In the genomic region with DNA sequence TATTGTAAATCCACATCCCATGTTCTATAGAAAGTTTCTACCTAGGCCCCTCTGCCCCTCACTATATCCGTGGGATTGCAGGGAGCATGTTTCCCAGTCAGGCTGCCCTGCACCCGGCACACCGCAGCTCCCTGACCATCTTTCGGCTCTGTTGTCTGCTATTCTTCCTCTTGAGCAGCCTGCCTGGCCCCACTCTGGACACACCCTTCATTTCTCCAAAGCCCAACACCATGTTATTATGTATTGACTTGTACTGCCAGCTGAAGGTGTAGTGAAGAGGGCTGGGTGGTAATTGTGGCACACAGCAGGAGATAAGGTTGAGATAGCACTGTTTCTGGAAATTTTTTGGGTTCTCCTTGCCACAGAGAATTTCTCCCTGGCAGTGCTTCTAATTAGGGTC, we compare ENCODE assay signal across 26 cellular contexts. TPM values are rescaled to one million over a fixed set of nuclear protein-coding genes. Genes with fewer than 3 reads are reported as not detected.
"Had no signal": no experiment of that assay in that cellular context is flagged by ENCODE, and none has a peak within 500 bp of the region (broad histone marks: within the 10 kb centered on the region; RNA-seq: fewer than 3 reads in every experiment).

No MANE protein-coding gene starts in this region.

- ATAC-seq: activated CD8-positive, alpha-beta memory T cell treated with anti-CD3 and anti-CD28 coated beads, Interleukin-2, amount 10 ng/mL, durations not matched to agents 7 days and 5 days; activated CD8-positive, alpha-beta T cell treated with anti-CD3 and anti-CD28 coated beads for 36 hours; activated naive CD8-positive, alpha-beta T cell treated with anti-CD3 and anti-CD28 coated beads, Interleukin-2, amount 50 U/mL, for 24 hours; left ventricle myocardium superior; naive thymus-derived CD4-positive, alpha-beta T cell; pancreas; stimulated activated naive CD8-positive, alpha-beta T cell treated with anti-CD3 and anti-CD28 coated beads, Interleukin-15, Interleukin-2, amounts not matched to agents 100 U/mL and 50 U/mL, for 24 hours; T-cell had no signal

- H3K4me3 ChIP-seq: breast epithelium, esophagus squamous epithelium, pancreas, prostate gland, sigmoid colon, smooth muscle cell, testis, vagina had no signal

- DNase-seq: activated B cell treated with CpG ODN at 0.5 μM for 24 hours; activated CD4-positive, alpha-beta T cell treated with anti-CD3 and anti-CD28 coated beads, Interleukin-2, amount 50 U/mL, for 1 hour; activated CD8-positive, alpha-beta memory T cell treated with anti-CD3 and anti-CD28 coated beads, Interleukin-2, amount 10 ng/mL, durations not matched to agents 7 days and 5 days; activated CD8-positive, alpha-beta T cell treated with anti-CD3 and anti-CD28 coated beads for 36 hours; activated naive CD8-positive, alpha-beta T cell treated with anti-CD3 and anti-CD28 coated beads, Interleukin-2, amount 50 U/mL, for 24 hours; activated T-cell treated with anti-CD3 and anti-CD28 coated beads, Interleukin-2, amount 50 U/mL, for 48 hours; amygdala; central memory CD4-positive, alpha-beta T cell; esophagus squamous epithelium; left ventricle myocardium superior; mammary epithelial cell; naive thymus-derived CD4-positive, alpha-beta T cell; nucleus accumbens; pancreas; retina; sigmoid colon; stimulated activated CD4-positive, alpha-beta T cell treated with anti-CD3 and anti-CD28 coated beads, Interleukin-2, amount 100 ng/mL, for 48 hours; stimulated activated naive CD8-positive, alpha-beta T cell treated with anti-CD3 and anti-CD28 coated beads, Interleukin-15, Interleukin-2, amounts not matched to agents 100 U/mL and 50 U/mL, for 24 hours; T-cell; testis; trophoblast cell had no signal

- H3K9me3 ChIP-seq: pancreas, prostate gland, testis had no signal

- H3K4me1 ChIP-seq: breast epithelium, esophagus squamous epithelium, pancreas, prostate gland, sigmoid colon, testis, vagina had no signal

- H3K36me3 ChIP-seq: breast epithelium, pancreas, prostate gland, vagina had no signal

- H3K27ac ChIP-seq: breast epithelium, esophagus squamous epithelium, pancreas, prostate gland, sigmoid colon, testis, vagina had no signal

- H3K27me3 ChIP-seq: breast epithelium, esophagus squamous epithelium, pancreas, sigmoid colon, testis, vagina had no signal

- H3K4me2 ChIP-seq: smooth muscle cell had no signal

RNA-seq across cellular contexts. Expression of gene LRMDA, which starts 9.8 kb away (rescaled TPM):
- total RNA-seq: activated B cell treated with CpG ODN at 0.5 μM for 24 hours; activated CD8-positive, alpha-beta memory T cell treated with anti-CD3 and anti-CD28 coated beads, Interleukin-2, amount 10 ng/mL, durations not matched to agents 7 days and 5 days; activated CD8-positive, alpha-beta T cell treated with anti-CD3 and anti-CD28 coated beads for 36 hours; activated T-helper 2 cell treated with anti-CD3 and anti-CD28 coated beads, Interferon-gamma antibody, Interleukin-2, Interleukin-4, amounts not matched to agents 10 μg/mL and 5 μg/mL and 100 μg/mL, durations not matched to agents 14 hours and 24 hours and 36 hours had no signal
- polyA plus RNA-seq: naive thymus-derived CD4-positive, alpha-beta T cell had no signal

RNA-seq across cellular contexts. Expression of gene ZNF503, which starts 39.6 kb away (rescaled TPM):
- total RNA-seq: activated B cell treated with CpG ODN at 0.5 μM for 24 hours had no signal
- polyA plus RNA-seq: naive thymus-derived CD4-positive, alpha-beta T cell had no signal
